8 cellular contexts compared by ENCODE assay signal in the genomic region with DNA sequence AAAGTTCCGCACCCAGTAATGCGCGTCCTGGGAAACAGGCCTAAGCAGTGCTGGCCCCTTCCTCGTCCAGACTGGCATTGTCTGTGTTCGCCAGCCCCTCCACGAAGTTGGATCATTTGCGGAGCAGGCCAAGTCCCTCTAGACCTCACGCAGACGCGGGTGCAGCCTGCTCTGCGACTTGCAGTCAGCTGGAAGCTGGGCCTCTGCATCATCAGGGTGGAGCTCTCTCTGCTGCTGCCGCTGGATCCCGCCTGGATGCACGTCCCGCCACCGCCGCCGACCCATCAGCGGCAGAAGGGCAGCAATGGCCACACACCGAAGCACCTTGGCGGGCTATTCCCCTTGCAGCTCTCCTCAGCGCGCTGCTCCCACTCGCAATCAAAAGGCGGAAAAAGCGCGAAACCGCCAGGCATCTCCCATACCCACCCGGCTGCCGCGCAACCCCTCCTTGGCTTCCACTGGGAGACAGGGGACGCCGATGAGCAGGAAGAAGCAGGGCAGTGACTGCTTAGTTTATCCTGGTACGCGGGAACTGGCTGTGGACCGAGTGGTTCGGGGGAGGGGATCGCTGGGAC. TPM values are rescaled to one million over a fixed set of nuclear protein-coding genes. Genes with fewer than 3 reads are reported as not detected.
DNase-seq lines count a peak whose midpoint lies in the region; ATAC-seq and TF ChIP-seq lines count a peak whose summit lies in the region.

No MANE protein-coding gene starts in this region.

- no peak overlapping the region for H3K4me3 ChIP-seq in MM.1S (ENCODE audit: low read length)

- DNase-seq in Daoy (ENCODE audit: low read depth) (peak; percentile 80), RPMI7951 (ENCODE audit: low read depth) (peak; percentile 73), glomerular visceral epithelial cell (ENCODE audit: extremely low spot score) (peak; percentile 69), progenitor cell of endocrine pancreas (ENCODE audit: low spot score, unreplicated experiment) (no peak), MM.1S (no peak), cortex of kidney (lab: John Stamatoyannopoulos, UW) (no peak)

- no peaks in the 10 kb centered on the region for H3K79me2 ChIP-seq in MM.1S (ENCODE audit: low read length)

- H3K9me3 ChIP-seq in MM.1S (replicated peaks; ENCODE audit: insufficient read depth, low read length) = no peaks in the 10 kb centered on the region

- no peak overlapping the region for H3K9ac ChIP-seq in MM.1S (ENCODE audit: low read length)

- no peak overlapping the region for H3K27ac ChIP-seq in MM.1S (ENCODE audit: low read length)

- TF ChIP-seq CTCF in progenitor cell of endocrine pancreas (IDR thresholded peaks at IDR 0.05; ENCODE audit: unreplicated experiment) (no peak), MM.1S (IDR thresholded peaks at IDR 0.05; ENCODE audit: low read length) (no peak)

- peak overlapping the region; percentile 76 for H3K4me3 Mint-ChIP-seq in progenitor cell of endocrine pancreas (ENCODE audit: low read depth)

- H3K36me3 ChIP-seq in MM.1S (replicated peaks; ENCODE audit: insufficient read depth, low read length) = no peaks in the 10 kb centered on the region

- H4K20me1 ChIP-seq in MM.1S (ENCODE audit: insufficient read depth, low read length) = no peaks in the 10 kb centered on the region

- ATAC-seq in GM19452 (IDR thresholded peaks at IDR 0.05; ENCODE audit: unreplicated experiment) = no peak
- no peak for ATAC-seq in HG03520 (IDR thresholded peaks at IDR 0.05; ENCODE audit: unreplicated experiment)

- H3K27me3 ChIP-seq in MM.1S (replicated peaks; ENCODE audit: insufficient read depth, low read length) = no peaks in the 10 kb centered on the region

- H3K9me2 ChIP-seq in MM.1S (replicated peaks; ENCODE audit: insufficient read depth, low read length) = no peaks in the 10 kb centered on the region

- H3K36me3 Mint-ChIP-seq in progenitor cell of endocrine pancreas (ENCODE audit: insufficient read depth) = no peaks in the 10 kb centered on the region

- no peak overlapping the region for H2AFZ ChIP-seq in MM.1S (ENCODE audit: low read length)

- peaks cover 26% of the 10 kb centered on the region for H3K4me1 Mint-ChIP-seq in progenitor cell of endocrine pancreas (ENCODE audit: low read depth)

- H3F3A ChIP-seq in MM.1S (ENCODE audit: insufficient read depth, low read length) = no peaks in the 10 kb centered on the region

- peaks cover 7% of the 10 kb centered on the region; the same call in 1 of the 2 replicates for H3K4me1 ChIP-seq in MM.1S (ENCODE audit: low read length)

- H3K9me3 Mint-ChIP-seq in progenitor cell of endocrine pancreas (ENCODE audit: low read depth) = no peaks in the 10 kb centered on the region

- H3K27me3 Mint-ChIP-seq in progenitor cell of endocrine pancreas = peaks cover 36% of the 10 kb centered on the region

- no peak overlapping the region for H3K27ac Mint-ChIP-seq in progenitor cell of endocrine pancreas

- no peak overlapping the region for H3K4me2 ChIP-seq in MM.1S (ENCODE audit: low read depth, low read length)

RNA-seq across cellular contexts. Expression of gene GLYATL1, which starts 34.1 kb away (rescaled TPM):
- 1.1 TPM in 1 of 2 replicates, not detected in the other for total RNA-seq in Daoy (2014; rRNA removed; shearing (Covaris generic))
- total RNA-seq in RPMI7951 (2014; rRNA removed; shearing (Covaris generic)) = 1.1 and 1.3 TPM in 2 replicates
- total RNA-seq in progenitor cell of endocrine pancreas = 23.6 and 25.3 TPM in 2 replicates

Comparison
In these comparisons a context has a peak if more than half of its experiments do, and no peak if none do; other contexts are left out.
1. DNase-seq: peak in Daoy (single experiment), RPMI7951 (single experiment) and glomerular visceral epithelial cell (single experiment); none in progenitor cell of endocrine pancreas (single experiment), MM.1S (single experiment) and cortex of kidney (single experiment).
2. RNA of gene GLYATL1, which starts 34.1 kb away (total RNA-seq): 23.6 to 25.3 TPM in progenitor cell of endocrine pancreas; 1.1 to 1.3 TPM in RPMI7951 and 1.1 TPM in Daoy; every median in the first group is over 10 times any median in the second.